In genomic region chr2:16641509-16641908, GRCh38 we compare ENCODE assay signal across 21 cellular contexts. TPM values are rescaled to one million over a fixed set of nuclear protein-coding genes. Genes with fewer than 3 reads are reported as not detected.
DNase-seq lines count a peak whose midpoint lies in the region; ATAC-seq and TF ChIP-seq lines count a peak whose summit lies in the region.
"Had no signal": no experiment of that assay in that cellular context is flagged by ENCODE, and none has a peak within 500 bp of the region (broad histone marks: within the 10 kb centered on the region; RNA-seq: fewer than 3 reads in every experiment).

No MANE protein-coding gene starts in this region.

- H3K27me3 Mint-ChIP-seq in brain = no peaks in the 10 kb centered on the region
- no peaks in the 10 kb centered on the region for H3K27me3 Mint-ChIP-seq in memory B cell
- H3K27me3 Mint-ChIP-seq in activated T-helper 2 cell treated with anti-CD3 and anti-CD28 coated beads, Interferon-gamma antibody, Interleukin-2, Interleukin-4, amounts not matched to agents 10 μg/mL and 5 μg/mL and 100 μg/mL, durations not matched to agents 14 hours and 24 hours and 36 hours (ENCODE audit: low read depth) = no peaks in the 10 kb centered on the region
- H3K27me3 Mint-ChIP-seq: B cell; CD4-positive, alpha-beta T cell had no signal

- H3K4me3 Mint-ChIP-seq in brain = peak overlapping the region in 3 of 5 experiments; percentile 4 to 33 (median 16)
- no peak overlapping the region for H3K4me3 Mint-ChIP-seq in memory B cell
- no peak overlapping the region for H3K4me3 Mint-ChIP-seq in activated T-helper 2 cell treated with anti-CD3 and anti-CD28 coated beads, Interferon-gamma antibody, Interleukin-2, Interleukin-4, amounts not matched to agents 10 μg/mL and 5 μg/mL and 100 μg/mL, durations not matched to agents 14 hours and 24 hours and 36 hours (ENCODE audit: low read depth)
- H3K4me3 Mint-ChIP-seq: B cell; CD4-positive, alpha-beta T cell; GM23338 had no signal

- H3K27ac Mint-ChIP-seq in brain = peak overlapping the region; percentile 93 to 97 (median 94)
- H3K27ac Mint-ChIP-seq in memory B cell = peak overlapping the region; percentile 63
- H3K27ac Mint-ChIP-seq in activated T-helper 2 cell treated with anti-CD3 and anti-CD28 coated beads, Interferon-gamma antibody, Interleukin-2, Interleukin-4, amounts not matched to agents 10 μg/mL and 5 μg/mL and 100 μg/mL, durations not matched to agents 14 hours and 24 hours and 36 hours = no peak overlapping the region
- H3K27ac Mint-ChIP-seq: B cell; CD4-positive, alpha-beta T cell; GM23338 had no signal

- H3K4me1 ChIP-seq in breast epithelium (peaks cover 0 to 4% of the 10 kb centered on the region in 2 donors), mammary epithelial cell (ENCODE audit: insufficient read depth, low read length) (no peaks in the 10 kb centered on the region), subcutaneous abdominal adipose tissue (ENCODE audit: control insufficient read depth in 5 of 5, insufficient read depth in 5 of 5, low read length in 5 of 5) (peaks cover 6 to 36% (median 29%) of the 10 kb centered on the region in 5 donors)

- H3K9me3 Mint-ChIP-seq in brain = no peaks in the 10 kb centered on the region
- peaks cover 2% of the 10 kb centered on the region for H3K9me3 Mint-ChIP-seq in memory B cell
- H3K9me3 Mint-ChIP-seq in activated T-helper 2 cell treated with anti-CD3 and anti-CD28 coated beads, Interferon-gamma antibody, Interleukin-2, Interleukin-4, amounts not matched to agents 10 μg/mL and 5 μg/mL and 100 μg/mL, durations not matched to agents 14 hours and 24 hours and 36 hours = peaks cover 9% of the 10 kb centered on the region
- H3K9me3 Mint-ChIP-seq: GM23338 had no signal

- H3K36me3 Mint-ChIP-seq in brain (peaks cover 10% of the 10 kb centered on the region), memory B cell (peaks cover 39% of the 10 kb centered on the region)
- H3K36me3 Mint-ChIP-seq in activated T-helper 2 cell treated with anti-CD3 and anti-CD28 coated beads, Interferon-gamma antibody, Interleukin-2, Interleukin-4, amounts not matched to agents 10 μg/mL and 5 μg/mL and 100 μg/mL, durations not matched to agents 14 hours and 24 hours and 36 hours (ENCODE audit: low read depth) = peaks cover 4% of the 10 kb centered on the region

- H2AFZ ChIP-seq in mammary epithelial cell (ENCODE audit: low read depth, low read length) = no peak overlapping the region
- H2AFZ ChIP-seq: GM23338 had no signal

- CTCF ChIA-PET in mammary epithelial cell (lab: Charles Lee; ENCODE audit: low non-redundant PET) = no interaction called here

- H3K36me3 ChIP-seq in breast epithelium (no peaks in the 10 kb centered on the region), mammary epithelial cell (ENCODE audit: insufficient read depth, low read length) (no peaks in the 10 kb centered on the region), subcutaneous abdominal adipose tissue (ENCODE audit: control insufficient read depth in 5 of 5, insufficient read depth in 5 of 5, low read length in 5 of 5) (peaks cover 0 to 30% (median 7%) of the 10 kb centered on the region in 5 donors)
- H3K36me3 ChIP-seq: MG63 had no signal

- H3K27me3 ChIP-seq in breast epithelium (no peaks in the 10 kb centered on the region), mammary epithelial cell (ENCODE audit: insufficient read depth, low read length) (no peaks in the 10 kb centered on the region), subcutaneous abdominal adipose tissue (ENCODE audit: control insufficient read depth in 5 of 5, insufficient read depth in 4 of 5, low read length in 5 of 5) (no peaks in the 10 kb centered on the region)
- H3K27me3 ChIP-seq: MG63 had no signal

- ATAC-seq in memory B cell (ENCODE audit: low read depth) (no peak), GM18517 (IDR thresholded peaks at IDR 0.05; ENCODE audit: unreplicated experiment) (no peak)
- ATAC-seq: GM23338, HCT116 had no signal

- in situ Hi-C loops in mammary epithelial cell (cut with MboI; ENCODE audit: low sequenced_read_pairs in 2 of 2) = no loop called here

- intact Hi-C loops in breast epithelium (cut with DNase I; ENCODE audit: low total_unique reads) = no loop called here
- intact Hi-C loops in mammary epithelial cell (cut with micrococcal nuclease) = no loop called here
- intact Hi-C loops in activated T-helper 2 cell treated with anti-CD3 and anti-CD28 coated beads, Interferon-gamma antibody, Interleukin-2, Interleukin-4, amounts not matched to agents 10 μg/mL and 5 μg/mL and 100 μg/mL, durations not matched to agents 14 hours and 24 hours and 36 hours (cut with micrococcal nuclease) = no loop called here

- 92% methylated on average over 2 of the region's 2 CpGs for WGBS in mammary epithelial cell (ENCODE audit: low coverage, missing lambda C conversion rate)

- TF ChIP-seq CTCF in breast epithelium (IDR thresholded peaks at IDR 0.05) (no peak), mammary epithelial cell (conservative IDR thresholded peaks at IDR 0.05 in 1 of 2, IDR thresholded peaks at IDR 0.05 in 1 of 2; ENCODE audit: extremely low read depth in 1 of 2, insufficient read depth in 1 of 2, low read depth in 1 of 2, low read length in 2 of 2) (no peak), brain (conservative IDR thresholded peaks at IDR 0.05) (no peak)

- no peak overlapping the region for H3K4me2 ChIP-seq in mammary epithelial cell (ENCODE audit: insufficient read depth, low read depth, low read length)
- H3K4me2 ChIP-seq: GM23338 had no signal

- dilution Hi-C loops in mammary epithelial cell (cut with HindIII; ENCODE audit: low sequenced_read_pairs) = no loop called here

- no TSS peak for BruUV-seq in mammary epithelial cell (replicated peaks; lab: Mats Ljungman, UMichigan)

- DNase-seq in breast epithelium (ENCODE audit: low spot score in 2 of 2) (no peak), mammary epithelial cell (no peak), memory B cell (ENCODE audit: low spot score in 2 of 2) (no peak), NOMO-1 (lab: John Stamatoyannopoulos, UW; ENCODE audit: unreplicated experiment in 2 of 2) (no peak)
- DNase-seq in activated T-helper 2 cell treated with anti-CD3 and anti-CD28 coated beads, Interferon-gamma antibody, Interleukin-2, Interleukin-4, amounts not matched to agents 10 μg/mL and 5 μg/mL and 100 μg/mL, durations not matched to agents 14 hours and 24 hours and 36 hours (ENCODE audit: low spot score) = no peak
- DNase-seq: 8988T; Caco-2; CD4-positive, alpha-beta T cell; DMS153; GDM1; Kasumi-1; MG63; NCI-H1105; NCI-H1694 treated with DMSO at 0.1 percent for 48 hours had no signal

- no peak overlapping the region for H3K9ac ChIP-seq in mammary epithelial cell (ENCODE audit: insufficient read depth, low read length)
- H3K9ac ChIP-seq in subcutaneous abdominal adipose tissue (ENCODE audit: low read length in 5 of 5) = no peak overlapping the region

- H3K4me1 Mint-ChIP-seq in brain (peaks cover 86% of the 10 kb centered on the region), memory B cell (peaks cover 61% of the 10 kb centered on the region)
- H3K4me1 Mint-ChIP-seq in activated T-helper 2 cell treated with anti-CD3 and anti-CD28 coated beads, Interferon-gamma antibody, Interleukin-2, Interleukin-4, amounts not matched to agents 10 μg/mL and 5 μg/mL and 100 μg/mL, durations not matched to agents 14 hours and 24 hours and 36 hours (ENCODE audit: low read depth) = peaks cover 11% of the 10 kb centered on the region

- H3K9me3 ChIP-seq in breast epithelium = no peaks in the 10 kb centered on the region
- H3K9me3 ChIP-seq in mammary epithelial cell (replicated peaks; ENCODE audit: insufficient read depth, low read length) = no peaks in the 10 kb centered on the region
- no peaks in the 10 kb centered on the region for H3K9me3 ChIP-seq in subcutaneous abdominal adipose tissue (ENCODE audit: control insufficient read depth in 5 of 5, low read length in 5 of 5)

- H3K4me3 ChIP-seq in breast epithelium (no peak overlapping the region), mammary epithelial cell (replicated peaks in 1 of 3; ENCODE audit: insufficient read depth in 1 of 3, low read depth in 2 of 3, low read length in 3 of 3) (no peak overlapping the region), subcutaneous abdominal adipose tissue (ENCODE audit: low read depth in 1 of 5, low read length in 5 of 5) (no peak overlapping the region)
- H3K4me3 ChIP-seq: GM23338, MG63 had no signal

- H3K27ac ChIP-seq in breast epithelium (peak overlapping the region; percentile 21 to 68), mammary epithelial cell (ENCODE audit: insufficient read depth, low read depth, low read length) (no peak overlapping the region), subcutaneous abdominal adipose tissue (ENCODE audit: low read depth, low read length) (peak overlapping the region; percentile 39)

- H4K20me1 ChIP-seq in mammary epithelial cell (ENCODE audit: insufficient read depth, low read length) = no peaks in the 10 kb centered on the region

- H3K79me2 ChIP-seq in mammary epithelial cell (ENCODE audit: insufficient read depth, low read length) = no peaks in the 10 kb centered on the region

- no peak for TF ChIP-seq POLR2A in breast epithelium (IDR thresholded peaks at IDR 0.05)

RNA-seq across cellular contexts. Expression of gene CYRIA, which starts 24.1 kb away (rescaled TPM):
- total RNA-seq in breast epithelium (10 to 100 TPM; 12.5 to 18.7 (median 17.7) TPM), mammary epithelial cell (1 to 10 TPM; 1.1 to 2.0 TPM)
- polyA plus RNA-seq in mammary epithelial cell (0.62 TPM), brain (ENCODE audit: insufficient read depth, low read depth, low replicate concordance) (5.7 TPM)
- polyA minus RNA-seq in mammary epithelial cell = 3.7 TPM
- 1.8 TPM in 2 replicates for total RNA-seq in activated T-helper 2 cell treated with anti-CD3 and anti-CD28 coated beads, Interferon-gamma antibody, Interleukin-2, Interleukin-4, amounts not matched to agents 10 μg/mL and 5 μg/mL and 100 μg/mL, durations not matched to agents 14 hours and 24 hours and 36 hours
- total RNA-seq: NCI-H460 had no signal

Comparison
In these comparisons a context has a peak if more than half of its experiments do, and no peak if none do; other contexts are left out.
1. H3K4me3 Mint-ChIP-seq: peak in brain (3 of 5); none in memory B cell (single experiment) and activated T-helper 2 cell treated with anti-CD3 and anti-CD28 coated beads, Interferon-gamma antibody, Interleukin-2, Interleukin-4, amounts not matched to agents 10 μg/mL and 5 μg/mL and 100 μg/mL, durations not matched to agents 14 hours and 24 hours and 36 hours (single experiment).